ENCODE assay signal across 10 cellular contexts in the genomic region with DNA sequence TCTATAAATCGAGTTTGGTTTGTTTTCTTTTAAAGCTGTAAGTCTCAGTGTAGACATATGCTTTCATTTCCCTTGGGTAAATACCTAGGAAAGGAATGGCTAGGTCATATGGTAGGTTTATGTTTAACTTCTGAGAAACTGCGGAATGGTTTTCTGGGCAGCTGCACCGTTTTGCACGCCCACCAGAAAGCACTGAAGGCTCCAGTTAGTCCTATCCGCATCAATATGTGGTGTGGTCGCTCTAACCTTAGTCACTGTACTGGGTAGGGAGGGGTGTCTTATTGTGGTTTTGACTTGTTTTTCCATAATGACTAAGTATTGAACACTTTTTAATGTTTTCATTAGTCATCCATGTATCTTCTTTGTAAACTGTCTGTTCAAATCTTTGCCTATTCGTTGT.
DNase-seq lines count a peak whose midpoint lies in the region; ATAC-seq and TF ChIP-seq lines count a peak whose summit lies in the region.
"Had no signal": no experiment of that assay in that cellular context is flagged by ENCODE, and none has a peak within 500 bp of the region (broad histone marks: within the 10 kb centered on the region; RNA-seq: fewer than 3 reads in every experiment).

No MANE protein-coding gene starts in this region.

- no peak overlapping the region for H3K27ac ChIP-seq in GM23338 (ENCODE audit: low read depth)
- H3K27ac ChIP-seq: RWPE1 had no signal

- H3K4me2 ChIP-seq in GM23338 = no peak overlapping the region

- H3K4me3 ChIP-seq in GM23338 = no peak overlapping the region

- H3K27ac Mint-ChIP-seq in T-helper 2 cell treated with Interferon-gamma antibody and Interleukin-4, amounts not matched to agents 5 μg/mL and 100 μg/mL, for 36 hours = no peak overlapping the region
- H3K27ac Mint-ChIP-seq in GM23338 = no peak overlapping the region

- DNase-seq in HCEC 1CT (peak; percentile 47), fibroblast of peridontal ligament (ENCODE audit: extremely low read depth) (peak; percentile 51), GM23338 (ENCODE audit: low spot score) (no peak), dermis blood vessel endothelial cell (no peak), DMS153 (lab: John Stamatoyannopoulos, UW) (no peak)
- DNase-seq in T-helper 2 cell treated with Interferon-gamma antibody and Interleukin-4, amounts not matched to agents 5 μg/mL and 100 μg/mL, for 36 hours (ENCODE audit: low spot score) = peak; percentile 26
- DNase-seq in stimulated activated CD4-positive, alpha-beta T cell treated with anti-CD3 and anti-CD28 coated beads, Interleukin-4, amount 100 ng/mL, for 1 hour = peak; percentile 25
- DNase-seq in effector CD8-positive, alpha-beta T cell (lab: John Stamatoyannopoulos, UW) = no peak
- DNase-seq: NCI-H2081 had no signal

- no peaks in the 10 kb centered on the region for H3K79me2 ChIP-seq in GM23338 (replicated peaks; ENCODE audit: insufficient read depth)

- H3K4me1 Mint-ChIP-seq in T-helper 2 cell treated with Interferon-gamma antibody and Interleukin-4, amounts not matched to agents 5 μg/mL and 100 μg/mL, for 36 hours (ENCODE audit: low read depth) = peaks cover 2% of the 10 kb centered on the region
- H3K4me1 Mint-ChIP-seq in GM23338 = no peaks in the 10 kb centered on the region

- no peaks in the 10 kb centered on the region for H3K4me1 ChIP-seq in GM23338 (ENCODE audit: insufficient read depth)

- no peaks in the 10 kb centered on the region for H3K36me3 Mint-ChIP-seq in T-helper 2 cell treated with Interferon-gamma antibody and Interleukin-4, amounts not matched to agents 5 μg/mL and 100 μg/mL, for 36 hours (ENCODE audit: low read depth)
- H3K36me3 Mint-ChIP-seq in GM23338 (ENCODE audit: low read depth) = no peaks in the 10 kb centered on the region

- no peak for ATAC-seq in GM23338

- H3K4me3 Mint-ChIP-seq in T-helper 2 cell treated with Interferon-gamma antibody and Interleukin-4, amounts not matched to agents 5 μg/mL and 100 μg/mL, for 36 hours = no peak overlapping the region
- H3K4me3 Mint-ChIP-seq in GM23338 = no peak overlapping the region

- H4K20me1 ChIP-seq in GM23338 (replicated peaks; ENCODE audit: insufficient read depth) = no peaks in the 10 kb centered on the region

- peaks cover 24% of the 10 kb centered on the region for H3K27me3 Mint-ChIP-seq in T-helper 2 cell treated with Interferon-gamma antibody and Interleukin-4, amounts not matched to agents 5 μg/mL and 100 μg/mL, for 36 hours (ENCODE audit: low read depth)
- no peaks in the 10 kb centered on the region for H3K27me3 Mint-ChIP-seq in GM23338 (ENCODE audit: insufficient read depth, low read depth, poor library complexity)

- no peaks in the 10 kb centered on the region for H3K27me3 ChIP-seq in GM23338 (ENCODE audit: insufficient read depth)

- no peaks in the 10 kb centered on the region for H3K36me3 ChIP-seq in GM23338 (ENCODE audit: insufficient read depth)

- no peaks in the 10 kb centered on the region for H3K9me2 ChIP-seq in GM23338 (ENCODE audit: insufficient read depth)

- no peaks in the 10 kb centered on the region for H3K9me3 Mint-ChIP-seq in T-helper 2 cell treated with Interferon-gamma antibody and Interleukin-4, amounts not matched to agents 5 μg/mL and 100 μg/mL, for 36 hours
- no peaks in the 10 kb centered on the region; the same call in 2 of the 3 replicates for H3K9me3 Mint-ChIP-seq in GM23338

- H3F3A ChIP-seq in GM23338 (replicated peaks; ENCODE audit: low read depth) = no peaks in the 10 kb centered on the region

- no peak for TF ChIP-seq CTCF in GM23338 (conservative IDR thresholded peaks at IDR 0.05; ENCODE audit: low read depth in 2 of 2)

- H2AFZ ChIP-seq in GM23338 = no peak overlapping the region

TF ChIP-seq in GM23338, 12 proteins besides CTCF, POLR2A, EP300 and RAD21 (continues in another document):
- TF ChIP-seq, protein P1, sequence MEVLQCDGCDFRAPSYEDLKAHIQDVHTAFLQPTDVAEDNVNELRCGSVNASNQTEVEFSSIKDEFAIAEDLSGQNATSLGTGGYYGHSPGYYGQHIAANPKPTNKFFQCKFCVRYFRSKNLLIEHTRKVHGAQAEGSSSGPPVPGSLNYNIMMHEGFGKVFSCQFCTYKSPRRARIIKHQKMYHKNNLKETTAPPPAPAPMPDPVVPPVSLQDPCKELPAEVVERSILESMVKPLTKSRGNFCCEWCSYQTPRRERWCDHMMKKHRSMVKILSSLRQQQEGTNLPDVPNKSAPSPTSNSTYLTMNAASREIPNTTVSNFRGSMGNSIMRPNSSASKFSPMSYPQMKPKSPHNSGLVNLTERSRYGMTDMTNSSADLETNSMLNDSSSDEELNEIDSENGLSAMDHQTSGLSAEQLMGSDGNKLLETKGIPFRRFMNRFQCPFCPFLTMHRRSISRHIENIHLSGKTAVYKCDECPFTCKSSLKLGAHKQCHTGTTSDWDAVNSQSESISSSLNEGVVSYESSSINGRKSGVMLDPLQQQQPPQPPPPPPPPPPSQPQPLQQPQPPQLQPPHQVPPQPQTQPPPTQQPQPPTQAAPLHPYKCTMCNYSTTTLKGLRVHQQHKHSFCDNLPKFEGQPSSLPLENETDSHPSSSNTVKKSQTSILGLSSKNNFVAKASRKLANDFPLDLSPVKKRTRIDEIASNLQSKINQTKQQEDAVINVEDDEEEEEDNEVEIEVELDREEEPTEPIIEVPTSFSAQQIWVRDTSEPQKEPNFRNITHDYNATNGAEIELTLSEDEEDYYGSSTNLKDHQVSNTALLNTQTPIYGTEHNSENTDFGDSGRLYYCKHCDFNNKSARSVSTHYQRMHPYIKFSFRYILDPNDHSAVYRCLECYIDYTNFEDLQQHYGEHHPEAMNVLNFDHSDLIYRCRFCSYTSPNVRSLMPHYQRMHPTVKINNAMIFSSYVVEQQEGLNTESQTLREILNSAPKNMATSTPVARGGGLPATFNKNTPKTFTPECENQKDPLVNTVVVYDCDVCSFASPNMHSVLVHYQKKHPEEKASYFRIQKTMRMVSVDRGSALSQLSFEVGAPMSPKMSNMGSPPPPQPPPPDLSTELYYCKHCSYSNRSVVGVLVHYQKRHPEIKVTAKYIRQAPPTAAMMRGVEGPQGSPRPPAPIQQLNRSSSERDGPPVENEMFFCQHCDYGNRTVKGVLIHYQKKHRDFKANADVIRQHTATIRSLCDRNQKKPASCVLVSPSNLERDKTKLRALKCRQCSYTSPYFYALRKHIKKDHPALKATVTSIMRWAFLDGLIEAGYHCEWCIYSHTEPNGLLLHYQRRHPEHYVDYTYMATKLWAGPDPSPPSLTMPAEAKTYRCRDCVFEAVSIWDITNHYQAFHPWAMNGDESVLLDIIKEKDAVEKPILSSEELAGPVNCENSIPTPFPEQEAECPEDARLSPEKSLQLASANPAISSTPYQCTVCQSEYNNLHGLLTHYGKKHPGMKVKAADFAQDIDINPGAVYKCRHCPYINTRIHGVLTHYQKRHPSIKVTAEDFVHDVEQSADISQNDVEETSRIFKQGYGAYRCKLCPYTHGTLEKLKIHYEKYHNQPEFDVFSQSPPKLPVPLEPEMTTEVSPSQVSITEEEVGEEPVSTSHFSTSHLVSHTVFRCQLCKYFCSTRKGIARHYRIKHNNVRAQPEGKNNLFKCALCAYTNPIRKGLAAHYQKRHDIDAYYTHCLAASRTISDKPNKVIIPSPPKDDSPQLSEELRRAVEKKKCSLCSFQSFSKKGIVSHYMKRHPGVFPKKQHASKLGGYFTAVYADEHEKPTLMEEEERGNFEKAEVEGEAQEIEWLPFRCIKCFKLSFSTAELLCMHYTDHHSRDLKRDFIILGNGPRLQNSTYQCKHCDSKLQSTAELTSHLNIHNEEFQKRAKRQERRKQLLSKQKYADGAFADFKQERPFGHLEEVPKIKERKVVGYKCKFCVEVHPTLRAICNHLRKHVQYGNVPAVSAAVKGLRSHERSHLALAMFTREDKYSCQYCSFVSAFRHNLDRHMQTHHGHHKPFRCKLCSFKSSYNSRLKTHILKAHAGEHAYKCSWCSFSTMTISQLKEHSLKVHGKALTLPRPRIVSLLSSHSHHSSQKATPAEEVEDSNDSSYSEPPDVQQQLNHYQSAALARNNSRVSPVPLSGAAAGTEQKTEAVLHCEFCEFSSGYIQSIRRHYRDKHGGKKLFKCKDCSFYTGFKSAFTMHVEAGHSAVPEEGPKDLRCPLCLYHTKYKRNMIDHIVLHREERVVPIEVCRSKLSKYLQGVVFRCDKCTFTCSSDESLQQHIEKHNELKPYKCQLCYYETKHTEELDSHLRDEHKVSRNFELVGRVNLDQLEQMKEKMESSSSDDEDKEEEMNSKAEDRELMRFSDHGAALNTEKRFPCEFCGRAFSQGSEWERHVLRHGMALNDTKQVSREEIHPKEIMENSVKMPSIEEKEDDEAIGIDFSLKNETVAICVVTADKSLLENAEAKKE (CRISPR knock-in tag; IDR thresholded peaks at IDR 0.05) = no peak
- TF ChIP-seq ZNF331 (CRISPR knock-in tag; IDR thresholded peaks at IDR 0.05; ENCODE audit: low read depth) (no peak), EZH2 (IDR thresholded peaks at IDR 0.05; ENCODE audit: low read depth, unreplicated experiment) (no peak), NANOG (IDR thresholded peaks at IDR 0.05; ENCODE audit: borderline replicate concordance) (no peak), CREB1 (CRISPR knock-in tag; IDR thresholded peaks at IDR 0.05; ENCODE audit: low read depth) (no peak), ZNF114 (CRISPR knock-in tag; IDR thresholded peaks at IDR 0.05) (no peak), JUNB (IDR thresholded peaks at IDR 0.05; ENCODE audit: unreplicated experiment) (no peak), EZH2phosphoT487 (IDR thresholded peaks at IDR 0.05; ENCODE audit: unreplicated experiment) (no peak), STAT1 (IDR thresholded peaks at IDR 0.05; ENCODE audit: unreplicated experiment) (no peak)
- TF ChIP-seq, protein P2, sequence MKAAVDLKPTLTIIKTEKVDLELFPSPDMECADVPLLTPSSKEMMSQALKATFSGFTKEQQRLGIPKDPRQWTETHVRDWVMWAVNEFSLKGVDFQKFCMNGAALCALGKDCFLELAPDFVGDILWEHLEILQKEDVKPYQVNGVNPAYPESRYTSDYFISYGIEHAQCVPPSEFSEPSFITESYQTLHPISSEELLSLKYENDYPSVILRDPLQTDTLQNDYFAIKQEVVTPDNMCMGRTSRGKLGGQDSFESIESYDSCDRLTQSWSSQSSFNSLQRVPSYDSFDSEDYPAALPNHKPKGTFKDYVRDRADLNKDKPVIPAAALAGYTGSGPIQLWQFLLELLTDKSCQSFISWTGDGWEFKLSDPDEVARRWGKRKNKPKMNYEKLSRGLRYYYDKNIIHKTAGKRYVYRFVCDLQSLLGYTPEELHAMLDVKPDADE (IDR thresholded peaks at IDR 0.05) = no peak

Comparison
In these comparisons a context has a peak if more than half of its experiments do, and no peak if none do; other contexts are left out.
1. DNase-seq: peak in HCEC 1CT (single experiment), T-helper 2 cell treated with Interferon-gamma antibody and Interleukin-4, amounts not matched to agents 5 μg/mL and 100 μg/mL, for 36 hours (single experiment), fibroblast of peridontal ligament (single experiment) and stimulated activated CD4-positive, alpha-beta T cell treated with anti-CD3 and anti-CD28 coated beads, Interleukin-4, amount 100 ng/mL, for 1 hour (single experiment); none in GM23338 (single experiment), dermis blood vessel endothelial cell (single experiment), effector CD8-positive, alpha-beta T cell (single experiment) and DMS153 (single experiment).